In the genomic region with DNA sequence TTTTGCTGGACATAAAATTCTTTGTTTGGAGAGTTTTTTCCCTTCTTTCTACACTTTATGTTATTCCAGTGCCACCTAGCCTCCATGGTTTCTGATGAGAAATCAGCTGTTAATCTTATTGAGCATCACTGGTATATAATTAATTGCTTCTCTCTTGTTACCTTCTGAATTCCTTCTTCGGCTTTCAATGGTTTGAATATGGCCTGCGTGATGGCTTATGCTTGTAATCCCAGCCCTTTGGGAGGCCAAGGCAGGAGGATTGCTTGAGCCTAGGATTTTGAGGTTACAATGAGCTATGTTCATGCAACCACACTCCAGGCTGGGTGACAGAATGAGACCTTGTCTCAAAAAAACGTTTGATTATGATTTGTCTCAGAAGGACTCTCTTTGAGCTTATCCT, we compare ENCODE assay signal across 1 cellular context.
A peak's percentile ranks its signal among the peaks of the same experiment; 100 is the strongest.
TF ChIP-seq lines count a peak whose summit lies in the region.

No MANE protein-coding gene starts in this region.

TF ChIP-seq in HEK293, 187 proteins besides CTCF, POLR2A, EP300 and RAD21 (continued from another document):
- TF ChIP-seq, protein P1, sequence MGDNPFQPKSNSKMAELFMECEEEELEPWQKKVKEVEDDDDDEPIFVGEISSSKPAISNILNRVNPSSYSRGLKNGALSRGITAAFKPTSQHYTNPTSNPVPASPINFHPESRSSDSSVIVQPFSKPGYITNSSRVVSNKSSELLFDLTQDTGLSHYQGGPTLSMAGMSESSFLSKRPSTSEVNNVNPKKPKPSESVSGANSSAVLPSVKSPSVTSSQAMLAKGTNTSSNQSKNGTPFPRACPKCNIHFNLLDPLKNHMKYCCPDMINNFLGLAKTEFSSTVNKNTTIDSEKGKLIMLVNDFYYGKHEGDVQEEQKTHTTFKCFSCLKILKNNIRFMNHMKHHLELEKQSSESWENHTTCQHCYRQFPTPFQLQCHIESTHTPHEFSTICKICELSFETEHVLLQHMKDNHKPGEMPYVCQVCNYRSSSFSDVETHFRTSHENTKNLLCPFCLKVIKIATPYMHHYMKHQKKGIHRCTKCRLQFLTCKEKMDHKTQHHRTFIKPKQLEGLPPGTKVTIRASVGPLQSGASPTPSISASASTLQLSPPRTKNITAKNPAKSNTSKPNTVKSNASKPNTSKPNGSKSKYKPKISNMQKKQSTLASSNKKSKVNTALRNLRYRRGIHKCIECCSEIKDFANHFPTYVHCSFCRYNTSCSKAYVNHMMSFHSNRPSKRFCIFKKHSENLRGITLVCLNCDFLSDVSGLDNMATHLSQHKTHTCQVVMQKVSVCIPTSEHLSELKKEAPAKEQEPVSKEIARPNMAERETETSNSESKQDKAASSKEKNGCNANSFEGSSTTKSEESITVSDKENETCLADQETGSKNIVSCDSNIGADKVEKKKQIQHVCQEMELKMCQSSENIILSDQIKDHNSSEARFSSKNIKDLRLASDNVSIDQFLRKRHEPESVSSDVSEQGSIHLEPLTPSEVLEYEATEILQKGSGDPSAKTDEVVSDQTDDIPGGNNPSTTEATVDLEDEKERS (tag by site-specific recombination; IDR thresholded peaks at IDR 0.05): peak; percentile 99
- TF ChIP-seq ZNF561 (tag by site-specific recombination; IDR thresholded peaks at IDR 0.05; ENCODE audit: borderline replicate concordance): peak; percentile 52; the same call in 1 of the 2 replicates
- peak; percentile 85 for TF ChIP-seq ZNF549 (tag by site-specific recombination; IDR thresholded peaks at IDR 0.05)
- TF ChIP-seq TCF7L2 (IDR thresholded peaks at IDR 0.05; ENCODE audit: borderline replicate concordance, low read depth, low read length): no peak
- 0 out of 2 replicates have a peak, but pooled peaks have one; percentile 38 for TF ChIP-seq ZNF324 (tag by site-specific recombination; IDR thresholded peaks at IDR 0.05)
- peak; percentile 53; the same call in 1 of the 2 replicates for TF ChIP-seq ZNF24 (tag by site-specific recombination; IDR thresholded peaks at IDR 0.05)
- TF ChIP-seq ZNF626 (tag by site-specific recombination; IDR thresholded peaks at IDR 0.05): peak; percentile 100
- no peak for TF ChIP-seq ZNF202 (tag by site-specific recombination; IDR thresholded peaks at IDR 0.05; ENCODE audit: borderline replicate concordance)
- TF ChIP-seq ZNF2 (tag by site-specific recombination; IDR thresholded peaks at IDR 0.05): peak; percentile 75; the same call in 1 of the 2 replicates
- TF ChIP-seq MZF1 (tag by site-specific recombination; IDR thresholded peaks at IDR 0.05; ENCODE audit: borderline replicate concordance): 0 out of 2 replicates have a peak, but pooled peaks have one; percentile 13
- 0 out of 2 replicates have a peak, but pooled peaks have one; percentile 6 for TF ChIP-seq ZNF555 (tag by site-specific recombination; conservative IDR thresholded peaks at IDR 0.05)
- peak; percentile 78 for TF ChIP-seq ZNF529 (tag by site-specific recombination; IDR thresholded peaks at IDR 0.05; ENCODE audit: insufficient replicate concordance)
- TF ChIP-seq, protein P2, sequence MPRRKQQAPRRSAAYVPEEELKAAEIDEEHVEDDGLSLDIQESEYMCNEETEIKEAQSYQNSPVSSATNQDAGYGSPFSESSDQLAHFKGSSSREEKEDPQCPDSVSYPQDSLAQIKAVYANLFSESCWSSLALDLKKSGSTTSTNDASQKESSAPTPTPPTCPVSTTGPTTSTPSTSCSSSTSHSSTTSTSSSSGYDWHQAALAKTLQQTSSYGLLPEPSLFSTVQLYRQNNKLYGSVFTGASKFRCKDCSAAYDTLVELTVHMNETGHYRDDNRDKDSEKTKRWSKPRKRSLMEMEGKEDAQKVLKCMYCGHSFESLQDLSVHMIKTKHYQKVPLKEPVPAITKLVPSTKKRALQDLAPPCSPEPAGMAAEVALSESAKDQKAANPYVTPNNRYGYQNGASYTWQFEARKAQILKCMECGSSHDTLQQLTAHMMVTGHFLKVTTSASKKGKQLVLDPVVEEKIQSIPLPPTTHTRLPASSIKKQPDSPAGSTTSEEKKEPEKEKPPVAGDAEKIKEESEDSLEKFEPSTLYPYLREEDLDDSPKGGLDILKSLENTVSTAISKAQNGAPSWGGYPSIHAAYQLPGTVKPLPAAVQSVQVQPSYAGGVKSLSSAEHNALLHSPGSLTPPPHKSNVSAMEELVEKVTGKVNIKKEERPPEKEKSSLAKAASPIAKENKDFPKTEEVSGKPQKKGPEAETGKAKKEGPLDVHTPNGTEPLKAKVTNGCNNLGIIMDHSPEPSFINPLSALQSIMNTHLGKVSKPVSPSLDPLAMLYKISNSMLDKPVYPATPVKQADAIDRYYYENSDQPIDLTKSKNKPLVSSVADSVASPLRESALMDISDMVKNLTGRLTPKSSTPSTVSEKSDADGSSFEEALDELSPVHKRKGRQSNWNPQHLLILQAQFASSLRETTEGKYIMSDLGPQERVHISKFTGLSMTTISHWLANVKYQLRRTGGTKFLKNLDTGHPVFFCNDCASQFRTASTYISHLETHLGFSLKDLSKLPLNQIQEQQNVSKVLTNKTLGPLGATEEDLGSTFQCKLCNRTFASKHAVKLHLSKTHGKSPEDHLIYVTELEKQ (tag by site-specific recombination; IDR thresholded peaks at IDR 0.05; ENCODE audit: borderline replicate concordance): 0 out of 2 replicates have a peak, but pooled peaks have one; percentile 18
- 0 out of 2 replicates have a peak, but pooled peaks have one; percentile 51 for TF ChIP-seq ZNF221 (tag by site-specific recombination; IDR thresholded peaks at IDR 0.05; ENCODE audit: borderline replicate concordance)
- TF ChIP-seq ZNF610 (tag by site-specific recombination; IDR thresholded peaks at IDR 0.05; ENCODE audit: borderline replicate concordance): peak; percentile 92
- 0 out of 2 replicates have a peak, but pooled peaks have one; percentile 43 for TF ChIP-seq ZNF560 (tag by site-specific recombination; IDR thresholded peaks at IDR 0.05; ENCODE audit: borderline replicate concordance)
- TF ChIP-seq, protein P3, sequence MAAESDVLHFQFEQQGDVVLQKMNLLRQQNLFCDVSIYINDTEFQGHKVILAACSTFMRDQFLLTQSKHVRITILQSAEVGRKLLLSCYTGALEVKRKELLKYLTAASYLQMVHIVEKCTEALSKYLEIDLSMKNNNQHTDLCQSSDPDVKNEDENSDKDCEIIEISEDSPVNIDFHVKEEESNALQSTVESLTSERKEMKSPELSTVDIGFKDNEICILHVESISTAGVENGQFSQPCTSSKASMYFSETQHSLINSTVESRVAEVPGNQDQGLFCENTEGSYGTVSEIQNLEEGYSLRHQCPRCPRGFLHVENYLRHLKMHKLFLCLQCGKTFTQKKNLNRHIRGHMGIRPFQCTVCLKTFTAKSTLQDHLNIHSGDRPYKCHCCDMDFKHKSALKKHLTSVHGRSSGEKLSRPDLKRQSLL (tag by site-specific recombination; IDR thresholded peaks at IDR 0.05): no peak
- peak; percentile 63; the same call in 1 of the 2 replicates for TF ChIP-seq ZNF558 (tag by site-specific recombination; IDR thresholded peaks at IDR 0.05)
- TF ChIP-seq ZNF112 (tag by site-specific recombination; IDR thresholded peaks at IDR 0.05): 0 out of 2 replicates have a peak, but pooled peaks have one; percentile 11
- TF ChIP-seq ZXDB (tag by site-specific recombination; IDR thresholded peaks at IDR 0.05): 0 out of 2 replicates have a peak, but pooled peaks have one; percentile 20
- TF ChIP-seq, protein P4, sequence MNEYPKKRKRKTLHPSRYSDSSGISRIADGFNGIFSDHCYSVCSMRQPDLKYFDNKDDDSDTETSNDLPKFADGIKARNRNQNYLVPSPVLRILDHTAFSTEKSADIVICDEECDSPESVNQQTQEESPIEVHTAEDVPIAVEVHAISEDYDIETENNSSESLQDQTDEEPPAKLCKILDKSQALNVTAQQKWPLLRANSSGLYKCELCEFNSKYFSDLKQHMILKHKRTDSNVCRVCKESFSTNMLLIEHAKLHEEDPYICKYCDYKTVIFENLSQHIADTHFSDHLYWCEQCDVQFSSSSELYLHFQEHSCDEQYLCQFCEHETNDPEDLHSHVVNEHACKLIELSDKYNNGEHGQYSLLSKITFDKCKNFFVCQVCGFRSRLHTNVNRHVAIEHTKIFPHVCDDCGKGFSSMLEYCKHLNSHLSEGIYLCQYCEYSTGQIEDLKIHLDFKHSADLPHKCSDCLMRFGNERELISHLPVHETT (tag by site-specific recombination; IDR thresholded peaks at IDR 0.05): peak; percentile 59; the same call in 1 of the 2 replicates
- TF ChIP-seq, protein P5, sequence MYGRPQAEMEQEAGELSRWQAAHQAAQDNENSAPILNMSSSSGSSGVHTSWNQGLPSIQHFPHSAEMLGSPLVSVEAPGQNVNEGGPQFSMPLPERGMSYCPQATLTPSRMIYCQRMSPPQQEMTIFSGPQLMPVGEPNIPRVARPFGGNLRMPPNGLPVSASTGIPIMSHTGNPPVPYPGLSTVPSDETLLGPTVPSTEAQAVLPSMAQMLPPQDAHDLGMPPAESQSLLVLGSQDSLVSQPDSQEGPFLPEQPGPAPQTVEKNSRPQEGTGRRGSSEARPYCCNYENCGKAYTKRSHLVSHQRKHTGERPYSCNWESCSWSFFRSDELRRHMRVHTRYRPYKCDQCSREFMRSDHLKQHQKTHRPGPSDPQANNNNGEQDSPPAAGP (tag by site-specific recombination; IDR thresholded peaks at IDR 0.05): 0 out of 2 replicates have a peak, but pooled peaks have one; percentile 20
- TF ChIP-seq, protein P6, sequence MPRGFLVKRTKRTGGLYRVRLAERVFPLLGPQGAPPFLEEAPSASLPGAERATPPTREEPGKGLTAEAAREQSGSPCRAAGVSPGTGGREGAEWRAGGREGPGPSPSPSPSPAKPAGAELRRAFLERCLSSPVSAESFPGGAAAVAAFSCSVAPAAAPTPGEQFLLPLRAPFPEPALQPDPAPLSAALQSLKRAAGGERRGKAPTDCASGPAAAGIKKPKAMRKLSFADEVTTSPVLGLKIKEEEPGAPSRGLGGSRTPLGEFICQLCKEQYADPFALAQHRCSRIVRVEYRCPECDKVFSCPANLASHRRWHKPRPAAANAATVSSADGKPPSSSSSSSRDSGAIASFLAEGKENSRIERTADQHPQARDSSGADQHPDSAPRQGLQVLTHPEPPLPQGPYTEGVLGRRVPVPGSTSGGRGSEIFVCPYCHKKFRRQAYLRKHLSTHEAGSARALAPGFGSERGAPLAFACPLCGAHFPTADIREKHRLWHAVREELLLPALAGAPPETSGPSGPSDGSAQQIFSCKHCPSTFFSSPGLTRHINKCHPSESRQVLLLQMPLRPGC (tag by site-specific recombination; IDR thresholded peaks at IDR 0.05): no peak
- peak; percentile 94 for TF ChIP-seq ZNF184 (tag by site-specific recombination; IDR thresholded peaks at IDR 0.05)
- TF ChIP-seq ZNF366 (tag by site-specific recombination; conservative IDR thresholded peaks at IDR 0.05): no peak
- no peak for TF ChIP-seq ZBTB8A (tag by site-specific recombination; IDR thresholded peaks at IDR 0.05)
- TF ChIP-seq, protein P7, sequence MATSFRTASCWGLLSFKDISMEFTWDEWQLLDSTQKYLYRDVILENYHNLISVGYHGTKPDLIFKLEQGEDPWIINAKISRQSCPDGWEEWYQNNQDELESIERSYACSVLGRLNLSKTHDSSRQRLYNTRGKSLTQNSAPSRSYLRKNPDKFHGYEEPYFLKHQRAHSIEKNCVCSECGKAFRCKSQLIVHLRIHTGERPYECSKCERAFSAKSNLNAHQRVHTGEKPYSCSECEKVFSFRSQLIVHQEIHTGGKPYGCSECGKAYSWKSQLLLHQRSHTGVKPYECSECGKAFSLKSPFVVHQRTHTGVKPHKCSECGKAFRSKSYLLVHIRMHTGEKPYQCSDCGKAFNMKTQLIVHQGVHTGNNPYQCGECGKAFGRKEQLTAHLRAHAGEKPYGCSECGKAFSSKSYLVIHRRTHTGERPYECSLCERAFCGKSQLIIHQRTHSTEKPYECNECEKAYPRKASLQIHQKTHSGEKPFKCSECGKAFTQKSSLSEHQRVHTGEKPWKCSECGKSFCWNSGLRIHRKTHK (tag by site-specific recombination; IDR thresholded peaks at IDR 0.05): no peak
- peak; percentile 93 for TF ChIP-seq SETDB1 (IDR thresholded peaks at IDR 0.05; ENCODE audit: insufficient read length, low read length)
- TF ChIP-seq, protein P8, sequence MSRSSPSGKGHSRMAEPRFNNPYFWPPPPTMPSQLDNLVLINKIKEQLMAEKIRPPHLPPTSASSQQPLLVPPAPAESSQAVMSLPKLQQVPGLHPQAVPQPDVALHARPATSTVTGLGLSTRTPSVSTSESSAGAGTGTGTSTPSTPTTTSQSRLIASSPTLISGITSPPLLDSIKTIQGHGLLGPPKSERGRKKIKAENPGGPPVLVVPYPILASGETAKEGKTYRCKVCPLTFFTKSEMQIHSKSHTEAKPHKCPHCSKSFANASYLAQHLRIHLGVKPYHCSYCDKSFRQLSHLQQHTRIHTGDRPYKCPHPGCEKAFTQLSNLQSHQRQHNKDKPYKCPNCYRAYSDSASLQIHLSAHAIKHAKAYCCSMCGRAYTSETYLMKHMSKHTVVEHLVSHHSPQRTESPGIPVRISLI (tag by site-specific recombination; IDR thresholded peaks at IDR 0.05): 0 out of 2 replicates have a peak, but pooled peaks have one; percentile 44
- TF ChIP-seq ZNF169 (tag by site-specific recombination; IDR thresholded peaks at IDR 0.05): 0 out of 2 replicates have a peak, but pooled peaks have one; percentile 6
- peak; percentile 65 for TF ChIP-seq ZNF585B (tag by site-specific recombination; IDR thresholded peaks at IDR 0.05)
- peak; percentile 87; the same call in 1 of the 2 replicates for TF ChIP-seq TRIM28 (IDR thresholded peaks at IDR 0.05; ENCODE audit: borderline replicate concordance, low read length)
- TF ChIP-seq ZNF350 (tag by site-specific recombination; IDR thresholded peaks at IDR 0.05): 0 out of 2 replicates have a peak, but pooled peaks have one; percentile 59
- TF ChIP-seq KLF8 (tag by site-specific recombination; IDR thresholded peaks at IDR 0.05): peak; percentile 35; the same call in 1 of the 2 replicates
- TF ChIP-seq ZNF391 (tag by site-specific recombination; IDR thresholded peaks at IDR 0.05; ENCODE audit: borderline replicate concordance, low read depth): 0 out of 2 replicates have a peak, but pooled peaks have one; percentile 26
- TF ChIP-seq KLF16 (tag by site-specific recombination; IDR thresholded peaks at IDR 0.05): no peak
- TF ChIP-seq ZNF510 (tag by site-specific recombination; IDR thresholded peaks at IDR 0.05; ENCODE audit: insufficient replicate concordance): peak; percentile 82
TF ChIP-seq in HEK293: peak in this region for 35.
